8 cellular contexts compared by ENCODE assay signal in genomic region chr6:24583463-24584389, GRCh38.
DNase-seq lines count a peak whose midpoint lies in the region; ATAC-seq, FAIRE-seq and TF ChIP-seq lines count a peak whose summit lies in the region.

No MANE protein-coding gene starts in this region.

- H3K4me1 ChIP-seq in colonic mucosa: no peaks in the 10 kb centered on the region
- peaks cover 10% of the 10 kb centered on the region for H3K4me1 ChIP-seq in HepG2 (ENCODE audit: insufficient read depth, low read length)

- H3K4me3 ChIP-seq in colonic mucosa (no peak overlapping the region), HepG2 (replicated peaks in 1 of 3; ENCODE audit: insufficient read depth in 1 of 3, low read depth in 2 of 3, low read length in 3 of 3) (no peak overlapping the region)

- peaks cover 3% of the 10 kb centered on the region for H3K4me1 Mint-ChIP-seq in activated CD4-positive, alpha-beta T cell treated with anti-CD3 and anti-CD28 coated beads for 36 hours

- H3K27me3 ChIP-seq in colonic mucosa (no peaks in the 10 kb centered on the region), HepG2 (ENCODE audit: control insufficient read depth in 1 of 2, insufficient read depth in 2 of 2, low read length in 2 of 2) (peaks cover 0 to 8% of the 10 kb centered on the region in 2 experiments; a peak in 1 of 5 replicates)

- in situ Hi-C loops in GM13976 (cut with MboI; ENCODE audit: low sequenced_read_pairs, unreplicated experiment) (loop anchor here (5.0 to 10.0 kb wide), 2 partner anchors 114 to 181 kb away; no protein-coding TSS in a partner anchor), HepG2 (cut with HindIII; ENCODE audit: extremely low pct_ligation_motif_present, low pct_unique_long_range_greater_than_20kb) (loop anchor here (5.0 to 25.0 kb wide), 3 partner anchors 114 to 479 kb away; no protein-coding TSS in a partner anchor)

- peak; percentile 47; the same call in 1 of the 2 replicates for TF ChIP-seq RAD21 in HepG2 (CRISPR knock-in tag; IDR thresholded peaks at IDR 0.05)

- no peaks in the 10 kb centered on the region for H3K79me2 ChIP-seq in HepG2 (ENCODE audit: insufficient read depth, low read length)

- peak overlapping the region; percentile 39 for H3K4me2 ChIP-seq in HepG2 (ENCODE audit: low read depth, low read length)

- no peaks in the 10 kb centered on the region for H3K36me3 Mint-ChIP-seq in activated CD4-positive, alpha-beta T cell treated with anti-CD3 and anti-CD28 coated beads for 36 hours (ENCODE audit: low read depth)

- no peak overlapping the region for H2AFZ ChIP-seq in HepG2 (ENCODE audit: low read length)

- intact Hi-C loops in activated CD4-positive, alpha-beta T cell treated with anti-CD3 and anti-CD28 coated beads for 36 hours (cut with DNase I, micrococcal nuclease): loop anchor here (1.0 to 5.0 kb wide), 6 partner anchors 112 to 489 kb away; partner anchors contain the start of gene GMNN (in 1 of the 2)
- intact Hi-C loops in colonic mucosa (cut with DNase I) (loop anchor here (5.0 kb wide), 1 partner anchor 184 kb away; no protein-coding TSS in a partner anchor), HepG2 (cut with micrococcal nuclease; ENCODE audit: unreplicated experiment) (loop anchor here (1.0 to 5.0 kb wide), 2 partner anchors 64 to 84 kb away; partner anchors contain the start of genes ACOT13 and KIAA0319)

- 17% methylated on average over 15 of the region's 15 CpGs for WGBS in HepG2 (ENCODE audit: low lambda C conversion rate)

- peak; percentile 76 for FAIRE-seq in HepG2 (lab: Jason Lieb, UNC)
- no peak for FAIRE-seq in GM12892 (lab: Jason Lieb, UNC)

- H3K27me3 Mint-ChIP-seq in activated CD4-positive, alpha-beta T cell treated with anti-CD3 and anti-CD28 coated beads for 36 hours: peaks cover 7% of the 10 kb centered on the region

- TF ChIP-seq CTCF in GM13976 (IDR thresholded peaks at IDR 0.05; ENCODE audit: borderline replicate concordance, control extremely low read depth, extremely low read depth, insufficient read depth, missing control alignments) (peak; percentile 87), colonic mucosa (IDR thresholded peaks at IDR 0.05) (peak; percentile 84), HepG2 (CRISPR knock-in tag; IDR thresholded peaks at IDR 0.05) (peak; percentile 86)

- H3K27ac Mint-ChIP-seq in activated CD4-positive, alpha-beta T cell treated with anti-CD3 and anti-CD28 coated beads for 36 hours: no peak overlapping the region

- H3K36me3 ChIP-seq in colonic mucosa: no peaks in the 10 kb centered on the region
- H3K36me3 ChIP-seq in HepG2 (replicated peaks in 1 of 2; ENCODE audit: control insufficient read depth in 1 of 2, insufficient read depth in 2 of 2, low read length in 2 of 2): no peaks in the 10 kb centered on the region

- TF ChIP-seq POLR2A in HepG2 (IDR thresholded peaks at IDR 0.05; ENCODE audit: insufficient read depth in 1 of 2, low read depth in 2 of 2, low read length in 2 of 2) (no peak), GM12892 (IDR thresholded peaks at IDR 0.05; ENCODE audit: low read depth, low read length) (no peak)

- no peaks in the 10 kb centered on the region for H3K9me3 Mint-ChIP-seq in activated CD4-positive, alpha-beta T cell treated with anti-CD3 and anti-CD28 coated beads for 36 hours (ENCODE audit: low read depth)

- no peak overlapping the region for H3K27ac ChIP-seq in colonic mucosa
- no peak overlapping the region for H3K27ac ChIP-seq in HepG2 (ENCODE audit: extremely low read length, insufficient read depth, low read length)

- H3K9me3 ChIP-seq in colonic mucosa: no peaks in the 10 kb centered on the region
- no peaks in the 10 kb centered on the region for H3K9me3 ChIP-seq in HepG2 (ENCODE audit: low read length)

- DNase-seq in GM13976 (ENCODE audit: low spot score): peak; percentile 55
- DNase-seq in NCI-H446 treated with DMSO at 0.1 percent for 48 hours (lab: John Stamatoyannopoulos, UW): peak; percentile 24
- DNase-seq in activated CD4-positive, alpha-beta T cell treated with anti-CD3 and anti-CD28 coated beads for 36 hours: peak; percentile 89
- DNase-seq in colonic mucosa: peak; percentile 87
- DNase-seq in HepG2 (ENCODE audit: low spot score): peak; percentile 71
- peak; percentile 32 to 66 (median 57) for DNase-seq in stimulated activated CD4-positive, alpha-beta T cell treated with anti-CD3 and anti-CD28 coated beads, TNF-alpha, amount 100 ng/mL, for 24 hours (ENCODE audit: low read depth in 3 of 3)
- no peak for DNase-seq in GM12892 (ENCODE audit: insufficient read length)

- CTCF ChIA-PET in activated CD4-positive, alpha-beta T cell treated with anti-CD3 and anti-CD28 coated beads for 36 hours (lab: Charles Lee): interaction anchor here (0.6 to 6.2 kb wide), 37 partner anchors 9 to 487 kb away, joined by 3 to 79 read pairs (median 5); partner anchors contain the start of genes ACOT13, KIAA0319 and TDP2
- CTCF ChIA-PET in HepG2 (lab: Yijun Ruan, JAX; ENCODE audit: low intra/inter-chr PET ratio, low total read pairs): interaction anchor here (0.9 to 5.7 kb wide), 7 partner anchors 25 to 487 kb away, joined by 3 to 105 read pairs (median 4); partner anchors contain the start of gene ACOT13

- no peak overlapping the region for H3K4me3 Mint-ChIP-seq in activated CD4-positive, alpha-beta T cell treated with anti-CD3 and anti-CD28 coated beads for 36 hours

- TF ChIP-seq EP300 in HepG2 (IDR thresholded peaks at IDR 0.05; ENCODE audit: low read depth in 2 of 2, low read length in 2 of 2): no peak
- no peak for TF ChIP-seq EP300 in HepG2 (CRISPR knock-in tag; IDR thresholded peaks at IDR 0.05; ENCODE audit: borderline replicate concordance)

- POLR2A ChIA-PET in activated CD4-positive, alpha-beta T cell treated with anti-CD3 and anti-CD28 coated beads for 36 hours (lab: Charles Lee): no interaction called here
- POLR2A ChIA-PET in HepG2 (lab: Yijun Ruan, JAX): interaction anchor here (0.9 kb wide), 1 partner anchor 83 kb away, joined by 4 read pairs; the partner anchor contains the start of genes ACOT13 and TDP2

- H3K9ac ChIP-seq in colonic mucosa (ENCODE audit: low read depth in 2 of 2, low read length in 2 of 2): no peak overlapping the region
- H3K9ac ChIP-seq in HepG2 (ENCODE audit: insufficient read depth, low read depth, low read length): no peak overlapping the region

- peak; percentile 68 for ATAC-seq in HG03280 (IDR thresholded peaks at IDR 0.05; ENCODE audit: unreplicated experiment)
- peak; percentile 83 for ATAC-seq in activated CD4-positive, alpha-beta T cell treated with anti-CD3 and anti-CD28 coated beads for 36 hours
- ATAC-seq in HepG2: peak; percentile 76

- BruUV-seq in HepG2 (replicated peaks; lab: Mats Ljungman, UMichigan): no TSS peak

- no peaks in the 10 kb centered on the region for H4K20me1 ChIP-seq in HepG2 (ENCODE audit: insufficient read depth, low read length)

TF ChIP-seq in HepG2, 621 proteins besides CTCF, POLR2A, EP300 and RAD21 (continues in another document):
- TF ChIP-seq, protein P1, sequence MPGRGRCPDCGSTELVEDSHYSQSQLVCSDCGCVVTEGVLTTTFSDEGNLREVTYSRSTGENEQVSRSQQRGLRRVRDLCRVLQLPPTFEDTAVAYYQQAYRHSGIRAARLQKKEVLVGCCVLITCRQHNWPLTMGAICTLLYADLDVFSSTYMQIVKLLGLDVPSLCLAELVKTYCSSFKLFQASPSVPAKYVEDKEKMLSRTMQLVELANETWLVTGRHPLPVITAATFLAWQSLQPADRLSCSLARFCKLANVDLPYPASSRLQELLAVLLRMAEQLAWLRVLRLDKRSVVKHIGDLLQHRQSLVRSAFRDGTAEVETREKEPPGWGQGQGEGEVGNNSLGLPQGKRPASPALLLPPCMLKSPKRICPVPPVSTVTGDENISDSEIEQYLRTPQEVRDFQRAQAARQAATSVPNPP (CRISPR knock-in tag; IDR thresholded peaks at IDR 0.05): no peak
- TF ChIP-seq ZNF446 (CRISPR knock-in tag; IDR thresholded peaks at IDR 0.05) (no peak), ZNF260 (CRISPR knock-in tag; IDR thresholded peaks at IDR 0.05; ENCODE audit: borderline replicate concordance, low read depth) (no peak), FOXA1 (IDR thresholded peaks at IDR 0.05) (no peak), FOXA1 (CRISPR knock-in tag; IDR thresholded peaks at IDR 0.05) (no peak), CBX5 (CRISPR knock-in tag; IDR thresholded peaks at IDR 0.05; ENCODE audit: borderline replicate concordance) (no peak), HOXA5 (CRISPR knock-in tag; IDR thresholded peaks at IDR 0.05) (0 out of 2 replicates have a peak, but pooled peaks have one; percentile 36), PHB2 (IDR thresholded peaks at IDR 0.05; ENCODE audit: partially characterized antibody) (no peak), RBM39 (IDR thresholded peaks at IDR 0.05; ENCODE audit: low read depth, low read length, poor library complexity, severe bottlenecking) (no peak), TCF7L2 (IDR thresholded peaks at IDR 0.05; ENCODE audit: low read depth, low read length) (no peak), RXRB (CRISPR knock-in tag; IDR thresholded peaks at IDR 0.05; ENCODE audit: borderline replicate concordance) (peak; percentile 27; the same call in 1 of the 2 replicates), SOX5 (CRISPR knock-in tag; IDR thresholded peaks at IDR 0.05; ENCODE audit: borderline replicate concordance) (0 out of 2 replicates have a peak, but pooled peaks have one; percentile 10), HDAC6 (IDR thresholded peaks at IDR 0.05; ENCODE audit: low read depth, low read length) (no peak), SMAD3 (CRISPR knock-in tag; IDR thresholded peaks at IDR 0.05) (0 out of 2 replicates have a peak, but pooled peaks have one; percentile 28), NFE2 (CRISPR knock-in tag; IDR thresholded peaks at IDR 0.05) (no peak), ZNF180 (CRISPR knock-in tag; IDR thresholded peaks at IDR 0.05; ENCODE audit: borderline replicate concordance, low read depth) (no peak)
- TF ChIP-seq, protein P2, sequence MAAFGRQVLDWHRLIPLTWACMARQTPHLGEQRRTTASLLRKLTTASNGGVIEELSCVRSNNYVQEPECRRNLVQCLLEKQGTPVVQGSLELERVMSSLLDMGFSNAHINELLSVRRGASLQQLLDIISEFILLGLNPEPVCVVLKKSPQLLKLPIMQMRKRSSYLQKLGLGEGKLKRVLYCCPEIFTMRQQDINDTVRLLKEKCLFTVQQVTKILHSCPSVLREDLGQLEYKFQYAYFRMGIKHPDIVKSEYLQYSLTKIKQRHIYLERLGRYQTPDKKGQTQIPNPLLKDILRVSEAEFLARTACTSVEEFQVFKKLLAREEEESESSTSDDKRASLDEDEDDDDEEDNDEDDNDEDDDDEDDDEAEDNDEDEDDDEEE (CRISPR knock-in tag; IDR thresholded peaks at IDR 0.05): no peak
